28 cellular contexts compared by ENCODE assay signal in genomic region chr2:130830538-130830937, GRCh38.
"Had no signal": no experiment of that assay in that cellular context is flagged by ENCODE, and none has a peak within 500 bp of the region (broad histone marks: within the 10 kb centered on the region; RNA-seq: fewer than 3 reads in every experiment).

No MANE protein-coding gene starts in this region.

- H3K4me2 ChIP-seq: smooth muscle cell had no signal

- H3K79me2 ChIP-seq: parathyroid adenoma had no signal

- H3K4me1 ChIP-seq: adrenal gland, ascending aorta, esophagus muscularis mucosa, parathyroid adenoma, psoas muscle, suprapubic skin, tibial artery, upper lobe of right lung had no signal

- H3K27ac ChIP-seq: adrenal gland, ascending aorta, esophagus muscularis mucosa, parathyroid adenoma, psoas muscle, suprapubic skin, tibial artery, upper lobe of right lung had no signal

- H3K27me3 ChIP-seq: ascending aorta had no signal

- DNase-seq: activated CD4-positive, alpha-beta T cell treated with anti-CD3 and anti-CD28 coated beads for 48 hours; activated CD4-positive, alpha-beta T cell treated with anti-CD3 and anti-CD28 coated beads, Interleukin-2, amount 50 U/mL, for 48 hours; activated CD8-positive, alpha-beta memory T cell treated with anti-CD3 and anti-CD28 coated beads for 24 hours; activated effector memory CD4-positive, alpha-beta T cell treated with anti-CD3 and anti-CD28 coated beads, Interleukin-2, amount 50 U/mL, for 16 hours; activated naive CD4-positive, alpha-beta T cell treated with anti-CD3 and anti-CD28 coated beads for 36 hours; activated naive CD8-positive, alpha-beta T cell treated with anti-CD3 and anti-CD28 coated beads for 36 hours; adrenal gland; cortex of kidney; glutamatergic neuron; left ventricle myocardium superior; mammary epithelial cell; nucleus accumbens; stimulated activated CD4-positive, alpha-beta T cell treated with anti-CD3 and anti-CD28 coated beads, Interleukin-15, amount 100 ng/mL, for 24 hours; stimulated activated CD4-positive, alpha-beta T cell treated with anti-CD3 and anti-CD28 coated beads, Interleukin-2, amount 100 ng/mL, for 24 hours; stimulated activated naive CD4-positive, alpha-beta T cell; T-cell; tibial artery; upper lobe of right lung had no signal

- H3K36me3 ChIP-seq: adrenal gland, ascending aorta, esophagus muscularis mucosa, suprapubic skin, tibial artery, upper lobe of right lung had no signal

- H3K4me3 ChIP-seq: adrenal gland, ascending aorta, esophagus muscularis mucosa, psoas muscle, smooth muscle cell, suprapubic skin, tibial artery, upper lobe of right lung had no signal

- H3K27ac Mint-ChIP-seq: activated naive CD4-positive, alpha-beta T cell treated with anti-CD3 and anti-CD28 coated beads for 36 hours; activated naive CD8-positive, alpha-beta T cell treated with anti-CD3 and anti-CD28 coated beads for 36 hours; endodermal cell; nephron; T-cell; T-helper 2 cell treated with Interferon-gamma antibody and Interleukin-4, amounts not matched to agents 5 μg/mL and 100 μg/mL, for 36 hours had no signal

- H2AFZ ChIP-seq: parathyroid adenoma had no signal

- H3K36me3 Mint-ChIP-seq: activated naive CD8-positive, alpha-beta T cell treated with anti-CD3 and anti-CD28 coated beads for 36 hours; brain; T-cell had no signal

- H3K9me3 Mint-ChIP-seq: activated naive CD4-positive, alpha-beta T cell treated with anti-CD3 and anti-CD28 coated beads for 36 hours; activated naive CD8-positive, alpha-beta T cell treated with anti-CD3 and anti-CD28 coated beads for 36 hours; endodermal cell; nephron; T-cell; T-helper 2 cell treated with Interferon-gamma antibody and Interleukin-4, amounts not matched to agents 5 μg/mL and 100 μg/mL, for 36 hours had no signal

- H3K4me1 Mint-ChIP-seq: activated naive CD8-positive, alpha-beta T cell treated with anti-CD3 and anti-CD28 coated beads for 36 hours; nephron; T-cell had no signal

- H3K9ac ChIP-seq: parathyroid adenoma had no signal

- ATAC-seq: left ventricle myocardium superior, psoas muscle, T-cell, upper lobe of right lung had no signal

- H3K4me3 Mint-ChIP-seq: activated naive CD4-positive, alpha-beta T cell treated with anti-CD3 and anti-CD28 coated beads for 36 hours; activated naive CD8-positive, alpha-beta T cell treated with anti-CD3 and anti-CD28 coated beads for 36 hours; brain; endodermal cell; nephron; T-cell; T-helper 2 cell treated with Interferon-gamma antibody and Interleukin-4, amounts not matched to agents 5 μg/mL and 100 μg/mL, for 36 hours had no signal

- H3K9me3 ChIP-seq: adrenal gland, ascending aorta, esophagus muscularis mucosa, psoas muscle, suprapubic skin, tibial artery, upper lobe of right lung had no signal
